8 cellular contexts compared by ENCODE assay signal in the genomic region with DNA sequence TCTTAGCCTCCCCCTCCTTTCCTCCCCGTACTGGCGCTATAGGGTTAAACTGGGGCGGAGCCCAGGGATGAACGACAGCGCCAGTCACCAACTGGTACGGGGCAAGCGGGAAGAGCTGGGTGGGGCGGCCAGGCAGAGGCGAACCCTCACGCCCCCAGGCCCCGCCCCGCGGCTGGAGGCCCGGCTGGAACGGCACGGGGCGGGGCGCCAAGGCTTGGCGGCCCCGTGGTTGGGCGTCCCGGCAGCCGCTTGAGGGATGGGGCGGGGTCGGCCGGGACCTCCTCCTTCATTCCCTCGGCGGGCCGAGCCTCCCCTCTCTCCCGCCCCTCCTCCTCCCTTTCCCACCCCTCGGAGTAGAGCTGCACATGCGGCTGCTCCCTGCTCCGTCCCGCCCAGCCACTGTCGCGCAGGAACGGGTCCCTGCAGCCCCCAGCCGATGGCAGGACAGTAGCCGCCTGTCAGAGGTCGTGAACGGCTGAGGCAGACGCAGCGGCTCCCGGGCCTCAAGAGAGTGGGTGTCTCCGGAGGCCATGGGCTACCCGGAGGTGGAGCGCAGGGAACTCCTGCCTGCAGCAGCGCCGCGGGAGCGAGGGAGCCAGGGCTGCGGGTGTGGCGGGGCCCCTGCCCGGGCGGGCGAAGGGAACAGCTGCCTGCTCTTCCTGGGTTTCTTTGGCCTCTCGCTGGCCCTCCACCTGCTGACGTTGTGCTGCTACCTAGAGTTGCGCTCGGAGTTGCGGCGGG. TPM values are rescaled to one million over a fixed set of nuclear protein-coding genes. Genes with fewer than 3 reads are reported as not detected.
DNase-seq lines count a peak whose midpoint lies in the region; ATAC-seq and FAIRE-seq lines count a peak whose summit lies in the region.

TSS of gene EDA (plus strand) at position 335 of the 741 bp plus-strand sequence.

- POLR2A ChIA-PET in CD4-positive, alpha-beta memory T cell (lab: Charles Lee; ENCODE audit: partially characterized antibody), result no interaction called here

- H3K27ac ChIP-seq in CD4-positive, alpha-beta memory T cell (ENCODE audit: low read depth, low read length), result peak within 1 kb of the TSS; percentile 4
- no peak within 1 kb of the TSS for H3K27ac ChIP-seq in skeletal muscle tissue (ENCODE audit: low read depth, low read length)

- H3K4me3 Mint-ChIP-seq in CD4-positive, alpha-beta memory T cell, result peak within 1 kb of the TSS; percentile 84 to 91 (median 86)
- peak within 1 kb of the TSS; percentile 63 for H3K4me3 Mint-ChIP-seq in central memory CD8-positive, alpha-beta T cell

- intact Hi-C loops in CD4-positive, alpha-beta memory T cell (cut with micrococcal nuclease), result loop anchor here (1.0 to 5.0 kb wide), 3 partner anchors 411 to 789 kb away; partner anchors contain the start of genes EFNB1 and IGBP1

- H3K27me3 Mint-ChIP-seq in CD4-positive, alpha-beta memory T cell, result peaks cover 0 to 5% of the 10 kb centered on the region in 2 donors
- H3K27me3 Mint-ChIP-seq in central memory CD8-positive, alpha-beta T cell, result peaks cover 18% of the 10 kb centered on the region

- peak; percentile 83 for ATAC-seq in GM21619 (IDR thresholded peaks at IDR 0.05; ENCODE audit: unreplicated experiment)
- peak; percentile 49 for ATAC-seq in central memory CD8-positive, alpha-beta T cell (replicated peaks; ENCODE audit: extremely low read depth, poor library complexity, severe bottlenecking)

- no peaks in the 10 kb centered on the region for H3K27me3 ChIP-seq in CD4-positive, alpha-beta memory T cell (ENCODE audit: insufficient read depth, low read length)
- peaks cover 0 to 2% (median 0%) of the 10 kb centered on the region in 3 donors for H3K27me3 ChIP-seq in skeletal muscle tissue (ENCODE audit: control insufficient read depth in 3 of 3, insufficient read depth in 3 of 3, low read length in 3 of 3)

- H3K4me3 ChIP-seq in CD4-positive, alpha-beta memory T cell (ENCODE audit: low read length in 2 of 2), result peak within 1 kb of the TSS in 1 of 2 donors; percentile 35
- H3K4me3 ChIP-seq in skeletal muscle tissue (ENCODE audit: low read length in 3 of 3), result peak within 1 kb of the TSS; percentile 60 to 70 (median 70)

- H3K9me3 ChIP-seq in CD4-positive, alpha-beta memory T cell (ENCODE audit: control insufficient read depth in 1 of 2, low read length in 2 of 2), result no peaks in the 10 kb centered on the region
- H3K9me3 ChIP-seq in skeletal muscle tissue (ENCODE audit: control insufficient read depth in 3 of 3, low read length in 3 of 3), result no peaks in the 10 kb centered on the region

- H3K9ac ChIP-seq in skeletal muscle tissue (ENCODE audit: low read depth in 1 of 3, low read length in 3 of 3), result peak within 1 kb of the TSS in 2 of 3 donors; percentile 51 to 60

- H3K9me3 Mint-ChIP-seq in CD4-positive, alpha-beta memory T cell, result no peaks in the 10 kb centered on the region
- H3K9me3 Mint-ChIP-seq in central memory CD8-positive, alpha-beta T cell, result no peaks in the 10 kb centered on the region

- CTCF ChIA-PET in CD4-positive, alpha-beta memory T cell (lab: Charles Lee; ENCODE audit: partially characterized antibody), result no interaction called here

- H3K4me1 ChIP-seq in CD4-positive, alpha-beta memory T cell (ENCODE audit: insufficient read depth, low read length), result peaks cover 4% of the 10 kb centered on the region
- H3K4me1 ChIP-seq in skeletal muscle tissue (ENCODE audit: control insufficient read depth in 3 of 3, insufficient read depth in 3 of 3, low read length in 3 of 3), result peaks cover 0 to 10% (median 4%) of the 10 kb centered on the region in 3 donors

- H3K4me1 Mint-ChIP-seq in CD4-positive, alpha-beta memory T cell, result peaks cover 7 to 16% (median 12%) of the 10 kb centered on the region in 4 donors
- H3K4me1 Mint-ChIP-seq in central memory CD8-positive, alpha-beta T cell, result no peaks in the 10 kb centered on the region

- peak; percentile 63 to 74 (median 67) for DNase-seq in CD4-positive, alpha-beta memory T cell
- DNase-seq in NCI-H146 (lab: John Stamatoyannopoulos, UW) (peak; percentile 64), inferior parietal cortex (ENCODE audit: extremely low spot score) (peak; percentile 67), GM19239 (ENCODE audit: insufficient read length, low spot score) (no peak)
- DNase-seq in activated CD4-positive, CD25-positive, alpha-beta regulatory T cell treated with anti-CD3 and anti-CD28 coated beads, Interleukin-2, amount 50 U/mL, for 72 hours, result peak; percentile 54
- peak in 1 of 2 donors; percentile 13 for DNase-seq in central memory CD8-positive, alpha-beta T cell (ENCODE audit: low spot score in 2 of 2)

- peak within 1 kb of the TSS in 1 of 7 donors; percentile 66 for H3K27ac Mint-ChIP-seq in CD4-positive, alpha-beta memory T cell
- H3K27ac Mint-ChIP-seq in central memory CD8-positive, alpha-beta T cell (ENCODE audit: low read depth), result no peak within 1 kb of the TSS

- no peaks in the 10 kb centered on the region for H3K36me3 Mint-ChIP-seq in CD4-positive, alpha-beta memory T cell
- no peaks in the 10 kb centered on the region for H3K36me3 Mint-ChIP-seq in central memory CD8-positive, alpha-beta T cell (ENCODE audit: insufficient read depth)

- no peak for FAIRE-seq in GM19239 (lab: Jason Lieb, UNC)

- H3K36me3 ChIP-seq in CD4-positive, alpha-beta memory T cell (ENCODE audit: insufficient read depth, low read length), result no peaks in the 10 kb centered on the region
- no peaks in the 10 kb centered on the region for H3K36me3 ChIP-seq in skeletal muscle tissue (ENCODE audit: control insufficient read depth in 3 of 3, insufficient read depth in 3 of 3, low read length in 3 of 3)

RNA-seq across cellular contexts. Expression of gene EDA, which starts in this region (rescaled TPM):
- 1 to 10 TPM; 2.8 to 4.0 TPM for total RNA-seq in CD4-positive, alpha-beta memory T cell
- polyA plus RNA-seq in CD4-positive, alpha-beta memory T cell, result 1 to 10 TPM in 1 of 2 donors, under 1 TPM in 1; 0.69 to 2.9 TPM
- total RNA-seq in skeletal muscle tissue, result 11.0 TPM
